10 cellular contexts compared by ENCODE assay signal in genomic region chr17:57935833-57936807, GRCh38. TPM values are rescaled to one million over a fixed set of nuclear protein-coding genes. Genes with fewer than 3 reads are reported as not detected.
A peak's percentile ranks its signal among the peaks of the same experiment; 100 is the strongest.
DNase-seq lines count a peak whose midpoint lies in the region; ATAC-seq lines count a peak whose summit lies in the region.
"Had no signal": no experiment of that assay in that cellular context is flagged by ENCODE, and none has a peak within 500 bp of the region (broad histone marks: within the 10 kb centered on the region; RNA-seq: fewer than 3 reads in every experiment).

No MANE protein-coding gene starts in this region.

- peaks cover 15% of the 10 kb centered on the region for H3K79me1 ChIP-seq in mesenchymal stem cell (replicated peaks; ENCODE audit: low read length, poor library complexity, severe bottlenecking)

- H3K4ac ChIP-seq in mesenchymal stem cell (ENCODE audit: low read depth in 1 of 2, low read length in 2 of 2), result peak overlapping the region; percentile 88 to 96

- peak overlapping the region; percentile 94 for H4K8ac ChIP-seq in mesenchymal stem cell (ENCODE audit: low read length)

- peaks cover 47% of the 10 kb centered on the region for H3K4me1 ChIP-seq in mesenchymal stem cell (ENCODE audit: control insufficient read depth, insufficient read depth, low read depth, low read length)

- no peaks in the 10 kb centered on the region for H3K27me3 Mint-ChIP-seq in activated T-cell treated with anti-CD3 and anti-CD28 coated beads, Interleukin-2, amount 50 U/mL, for 72 hours (ENCODE audit: low read depth)
- H3K27me3 Mint-ChIP-seq in activated naive CD4-positive, alpha-beta T cell treated with anti-CD3 and anti-CD28 coated beads, Interleukin-2, amount 10 ng/mL, durations not matched to agents 7 days and 5 days, result peaks cover 65% of the 10 kb centered on the region

- peaks cover 18% of the 10 kb centered on the region for H3K4me1 Mint-ChIP-seq in activated T-cell treated with anti-CD3 and anti-CD28 coated beads, Interleukin-2, amount 50 U/mL, for 72 hours (ENCODE audit: low read depth)
- H3K4me1 Mint-ChIP-seq in activated naive CD4-positive, alpha-beta T cell treated with anti-CD3 and anti-CD28 coated beads, Interleukin-2, amount 10 ng/mL, durations not matched to agents 7 days and 5 days, result peaks cover 8% of the 10 kb centered on the region

- H2BK15ac ChIP-seq in mesenchymal stem cell (ENCODE audit: low read depth, poor library complexity, severe bottlenecking), result peak overlapping the region; percentile 100

- DNase-seq in DMS53 (lab: John Stamatoyannopoulos, UW) (peak; percentile 68), DMS53 treated with DMSO at 0.1 percent for 48 hours (lab: John Stamatoyannopoulos, UW; ENCODE audit: unreplicated experiment) (no peak), dedifferentiated amniotic fluid mesenchymal stem cell (ENCODE audit: extremely low spot score) (peak; percentile 20), mesenchymal stem cell (peak; percentile 82), ureter (ENCODE audit: low spot score) (peak; percentile 70)
- no peak for DNase-seq in activated T-cell treated with anti-CD3 and anti-CD28 coated beads, Interleukin-2, amount 50 U/mL, for 72 hours
- DNase-seq in activated naive CD4-positive, alpha-beta T cell treated with anti-CD3 and anti-CD28 coated beads, Interleukin-2, amount 10 ng/mL, durations not matched to agents 7 days and 5 days, result no peak
- DNase-seq: activated T-cell treated with anti-CD3 and anti-CD28 coated beads, Interleukin-2, amount 50 U/mL, for 24 hours had no signal

- H2AFZ ChIP-seq in mesenchymal stem cell (ENCODE audit: low read depth, low read length), result no peak overlapping the region

- no peaks in the 10 kb centered on the region for H3K27me3 ChIP-seq in mesenchymal stem cell (ENCODE audit: control insufficient read depth in 1 of 2, insufficient read depth in 1 of 2, low read length in 2 of 2)

- no peak overlapping the region for H3K23ac ChIP-seq in mesenchymal stem cell (ENCODE audit: low read length in 2 of 2)

- no peaks in the 10 kb centered on the region for H3K9me3 ChIP-seq in mesenchymal stem cell (ENCODE audit: control insufficient read depth, low read length)

- CTCF ChIA-PET in activated naive CD4-positive, alpha-beta T cell treated with anti-CD3 and anti-CD28 coated beads, Interleukin-2, amount 10 ng/mL, durations not matched to agents 7 days and 5 days (lab: Charles Lee), result no interaction called here

- H3K9ac ChIP-seq in mesenchymal stem cell (ENCODE audit: low read length), result peak overlapping the region; percentile 85

- no peak overlapping the region for H3K4me3 Mint-ChIP-seq in activated T-cell treated with anti-CD3 and anti-CD28 coated beads, Interleukin-2, amount 50 U/mL, for 72 hours
- H3K4me3 Mint-ChIP-seq in activated naive CD4-positive, alpha-beta T cell treated with anti-CD3 and anti-CD28 coated beads, Interleukin-2, amount 10 ng/mL, durations not matched to agents 7 days and 5 days, result no peak overlapping the region
- H3K4me3 Mint-ChIP-seq: activated T-cell treated with anti-CD3 and anti-CD28 coated beads, Interleukin-2, amount 50 U/mL, for 24 hours had no signal

- peak overlapping the region; percentile 73 to 90 for H3K14ac ChIP-seq in mesenchymal stem cell (ENCODE audit: low read length in 2 of 2)

- H3K4me2 ChIP-seq in mesenchymal stem cell (ENCODE audit: low read length, poor library complexity, severe bottlenecking), result peak overlapping the region; percentile 24

- peak overlapping the region; percentile 90 for H3K27ac ChIP-seq in mesenchymal stem cell (ENCODE audit: low read length, poor library complexity, severe bottlenecking)
- H3K27ac ChIP-seq: 22Rv1 had no signal

- H4K91ac ChIP-seq in mesenchymal stem cell (ENCODE audit: low read length), result peak overlapping the region; percentile 98

- peaks cover 0 to 4% of the 10 kb centered on the region in 2 experiments for H3K36me3 ChIP-seq in mesenchymal stem cell (ENCODE audit: control insufficient read depth in 1 of 2, insufficient read depth in 2 of 2, low read depth in 1 of 2, low read length in 2 of 2)

- H3K36me3 Mint-ChIP-seq in activated T-cell treated with anti-CD3 and anti-CD28 coated beads, Interleukin-2, amount 50 U/mL, for 72 hours (ENCODE audit: insufficient read depth in 2 of 2), result no peaks in the 10 kb centered on the region
- H3K36me3 Mint-ChIP-seq in activated naive CD4-positive, alpha-beta T cell treated with anti-CD3 and anti-CD28 coated beads, Interleukin-2, amount 10 ng/mL, durations not matched to agents 7 days and 5 days, result no peaks in the 10 kb centered on the region

- H3K18ac ChIP-seq in mesenchymal stem cell (ENCODE audit: low read depth in 1 of 2, low read length in 2 of 2), result peak overlapping the region; percentile 74 to 98

- H3K4me3 ChIP-seq in mesenchymal stem cell (ENCODE audit: insufficient read depth in 1 of 2, low read depth in 1 of 2, low read length in 2 of 2), result peak overlapping the region in 1 of 2 experiments; percentile 50

- H2BK120ac ChIP-seq in mesenchymal stem cell (ENCODE audit: low read depth, low read length), result peak overlapping the region; percentile 98

- H3K9me3 Mint-ChIP-seq in activated T-cell treated with anti-CD3 and anti-CD28 coated beads, Interleukin-2, amount 50 U/mL, for 72 hours, result no peaks in the 10 kb centered on the region
- H3K9me3 Mint-ChIP-seq in activated naive CD4-positive, alpha-beta T cell treated with anti-CD3 and anti-CD28 coated beads, Interleukin-2, amount 10 ng/mL, durations not matched to agents 7 days and 5 days, result no peaks in the 10 kb centered on the region
- H3K9me3 Mint-ChIP-seq: activated T-cell treated with anti-CD3 and anti-CD28 coated beads, Interleukin-2, amount 50 U/mL, for 24 hours had no signal

- ATAC-seq in activated T-cell treated with anti-CD3 and anti-CD28 coated beads, Interleukin-2, amount 50 U/mL, for 72 hours (replicated peaks in 1 of 2), result no peak
- no peak for ATAC-seq in HG02981 (IDR thresholded peaks at IDR 0.05; ENCODE audit: unreplicated experiment)

- no peak overlapping the region for H3K27ac Mint-ChIP-seq in activated T-cell treated with anti-CD3 and anti-CD28 coated beads, Interleukin-2, amount 50 U/mL, for 72 hours
- H3K27ac Mint-ChIP-seq in activated naive CD4-positive, alpha-beta T cell treated with anti-CD3 and anti-CD28 coated beads, Interleukin-2, amount 10 ng/mL, durations not matched to agents 7 days and 5 days, result no peak overlapping the region
- H3K27ac Mint-ChIP-seq: activated T-cell treated with anti-CD3 and anti-CD28 coated beads, Interleukin-2, amount 50 U/mL, for 24 hours had no signal

- peak overlapping the region; percentile 94 for H2BK5ac ChIP-seq in mesenchymal stem cell (ENCODE audit: low read depth, low read length, poor library complexity, severe bottlenecking)

- peak overlapping the region; percentile 94 to 98 for H2BK12ac ChIP-seq in mesenchymal stem cell (ENCODE audit: low read length in 2 of 2)

- peak overlapping the region; percentile 94 for H2AK5ac ChIP-seq in mesenchymal stem cell (ENCODE audit: low read length, severe bottlenecking)

- 47% methylated on average over 9 of the region's 11 CpGs for WGBS in mesenchymal stem cell

RNA-seq across cellular contexts. Expression of gene CUEDC1, which starts 19.1 kb away (rescaled TPM):
- 23.1 TPM for polyA plus RNA-seq in mesenchymal stem cell (2013, experiment 1 of 2)
- polyA plus RNA-seq in mesenchymal stem cell (2013, experiment 2 of 2), result 22.1 TPM
- total RNA-seq in ureter, result 36.9 TPM
- 1 to 10 TPM; 1.1 to 1.4 TPM for total RNA-seq in activated T-cell treated with anti-CD3 and anti-CD28 coated beads, Interleukin-2, amount 50 U/mL, for 72 hours

RNA-seq across cellular contexts. Expression of gene VEZF1, which starts 51.9 kb away (rescaled TPM):
- polyA plus RNA-seq in mesenchymal stem cell (2013, experiment 1 of 2), result 45.1 TPM
- polyA plus RNA-seq in mesenchymal stem cell (2013, experiment 2 of 2), result 43.6 TPM
- total RNA-seq in ureter, result 75.6 TPM
- 10 to 100 TPM; 42.6 to 44.6 TPM for total RNA-seq in activated T-cell treated with anti-CD3 and anti-CD28 coated beads, Interleukin-2, amount 50 U/mL, for 72 hours

Comparison
In these comparisons a context has a peak if more than half of its experiments do, and no peak if none do; other contexts are left out.
1. DNase-seq: peak in DMS53 (single experiment), dedifferentiated amniotic fluid mesenchymal stem cell (single experiment), mesenchymal stem cell (single experiment) and ureter (single experiment); none in DMS53 treated with DMSO at 0.1 percent for 48 hours (single experiment), activated T-cell treated with anti-CD3 and anti-CD28 coated beads, Interleukin-2, amount 50 U/mL, for 72 hours (0 of 2) and activated naive CD4-positive, alpha-beta T cell treated with anti-CD3 and anti-CD28 coated beads, Interleukin-2, amount 10 ng/mL, durations not matched to agents 7 days and 5 days (single experiment).
2. RNA of gene CUEDC1, which starts 19.1 kb away (total RNA-seq): 36.9 TPM in ureter (single experiment); 1.1 to 1.4 TPM in activated T-cell treated with anti-CD3 and anti-CD28 coated beads, Interleukin-2, amount 50 U/mL, for 72 hours; every median in the first group is over 10 times any median in the second.